8 cellular contexts compared by ENCODE assay signal in the genomic region with DNA sequence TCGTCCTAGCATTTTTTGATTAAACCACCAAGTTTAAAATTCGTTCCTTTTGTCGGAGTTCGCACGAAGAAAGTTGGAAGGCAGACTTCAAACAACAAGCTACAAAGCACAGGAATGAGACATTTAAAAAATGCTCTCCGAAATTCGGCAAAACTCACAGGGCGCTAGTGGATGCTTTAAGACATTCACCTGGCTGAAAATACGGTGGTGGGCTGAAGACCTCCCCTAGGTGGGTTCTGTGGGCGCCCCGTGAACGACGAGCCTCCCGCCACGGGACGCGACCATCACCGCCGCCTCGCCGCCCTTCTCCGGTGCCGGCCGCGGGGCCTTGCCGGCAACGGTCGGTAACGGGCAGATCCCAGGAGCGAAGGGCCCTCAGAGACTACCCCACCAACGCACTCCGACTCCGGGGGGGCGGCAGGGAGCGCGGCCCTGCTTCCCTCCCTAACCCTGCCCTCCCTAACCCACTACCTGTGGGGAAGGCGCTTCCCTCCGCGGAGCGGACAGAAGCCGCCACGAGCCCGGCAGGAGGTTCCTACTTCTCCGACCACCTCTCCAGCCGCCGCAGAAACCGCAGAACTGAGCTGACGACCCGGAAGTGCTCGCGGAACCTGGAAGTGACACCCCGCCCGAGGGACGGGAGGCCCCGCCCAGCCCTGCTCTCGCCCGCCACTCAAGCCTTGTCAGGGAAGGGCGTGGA. TPM values are rescaled to one million over a fixed set of nuclear protein-coding genes. Genes with fewer than 3 reads are reported as not detected.
DNase-seq lines count a peak whose midpoint lies in the region; TF ChIP-seq lines count a peak whose summit lies in the region.

Gene GTF2A2, minus strand, starts transcription at position 581 of the 700 bp plus-strand sequence. CDS start 5,238 bp downstream, outside the sequence.

- H3K9me3 ChIP-seq in neural progenitor cell (ENCODE audit: low read depth), result no peaks in the 10 kb centered on the region

- H3K27me3 Mint-ChIP-seq in HFFc6 (ENCODE audit: insufficient read depth) (no peaks in the 10 kb centered on the region), neural progenitor cell (ENCODE audit: insufficient read depth, low read depth) (no peaks in the 10 kb centered on the region)

- in situ Hi-C loops in SK-MEL-5 (cut with HindIII; ENCODE audit: low pct_unique_long_range_greater_than_20kb, low sequenced_read_pairs), result no loop called here

- no peaks in the 10 kb centered on the region for H3K27me3 ChIP-seq in neural progenitor cell

- peaks cover 52% of the 10 kb centered on the region for H3K79me2 ChIP-seq in neural progenitor cell (ENCODE audit: low read depth)

- no peak within 1 kb of the TSS for H3K4me3 Mint-ChIP-seq in HFFc6
- H3K4me3 Mint-ChIP-seq in neural progenitor cell, result no peak within 1 kb of the TSS

- peaks cover 7% of the 10 kb centered on the region for H3K36me3 ChIP-seq in neural progenitor cell

- H3K9me3 Mint-ChIP-seq in HFFc6, result no peaks in the 10 kb centered on the region
- no peaks in the 10 kb centered on the region for H3K9me3 Mint-ChIP-seq in neural progenitor cell

- peaks cover 11% of the 10 kb centered on the region for H3K4me1 ChIP-seq in neural progenitor cell

- H3F3A ChIP-seq in neural progenitor cell (ENCODE audit: low read depth), result peaks cover 22% of the 10 kb centered on the region

- peak within 1 kb of the TSS; percentile 76 for H3K27ac Mint-ChIP-seq in HFFc6
- H3K27ac Mint-ChIP-seq in neural progenitor cell, result peak within 1 kb of the TSS; percentile 26

- H3K27ac ChIP-seq in neural progenitor cell, result peak within 1 kb of the TSS; percentile 69

- H3K4me1 Mint-ChIP-seq in HFFc6 (ENCODE audit: low read depth), result no peaks in the 10 kb centered on the region; the same call in 1 of the 2 replicates
- no peaks in the 10 kb centered on the region for H3K4me1 Mint-ChIP-seq in neural progenitor cell

- DNase-seq in GM04504 (ENCODE audit: low read depth), result peak; percentile 82
- DNase-seq in HFFc6, result peak; percentile 89
- DNase-seq in NAMALWA (ENCODE audit: low spot score), result peak; percentile 97
- peak; percentile 94 for DNase-seq in SK-MEL-5 (ENCODE audit: low read depth, low spot score)
- peak; percentile 94 for DNase-seq in activated naive CD4-positive, alpha-beta T cell treated with Interleukin-2 at 50 U/mL for 16 hours
- DNase-seq in foreskin melanocyte, result peak; percentile 86
- peak; percentile 97 for DNase-seq in neural progenitor cell (ENCODE audit: low spot score)
- DNase-seq in stromal cell of bone marrow (ENCODE audit: low read depth), result peak; percentile 87

- H3K9ac ChIP-seq in neural progenitor cell, result peak within 1 kb of the TSS; percentile 85

- peaks cover 4% of the 10 kb centered on the region for H3K36me3 Mint-ChIP-seq in HFFc6 (ENCODE audit: low read depth)
- H3K36me3 Mint-ChIP-seq in neural progenitor cell, result peaks cover 8% of the 10 kb centered on the region

- H2AFZ ChIP-seq in neural progenitor cell (replicated peaks), result peak within 1 kb of the TSS; percentile 13

- peaks cover 29% of the 10 kb centered on the region for H4K20me1 ChIP-seq in neural progenitor cell (ENCODE audit: low read depth)

- peak within 1 kb of the TSS; percentile 72 for H3K4me3 ChIP-seq in neural progenitor cell

- peak within 1 kb of the TSS; percentile 88 for H3K4me2 ChIP-seq in neural progenitor cell

- TF ChIP-seq CTCF in HFFc6 (IDR thresholded peaks at IDR 0.05) (no peak), neural progenitor cell (IDR thresholded peaks at IDR 0.05) (no peak)

RNA-seq across cellular contexts. Expression of gene GTF2A2, which starts in this region (rescaled TPM):
- total RNA-seq in HFFc6 (2021; fragmentation: NEBNext Ultra II Directional; extraction: Animal tissue kit (Norgen Biotek cat#: 25700)), result 100 to 1,000 TPM; 162 to 183 (median 183) TPM
- total RNA-seq in SK-MEL-5 (2014; rRNA removed; shearing (Covaris generic)), result 71.7 and 80.4 TPM in 2 replicates
- 30.2 and 38.5 TPM in 2 replicates for polyA plus RNA-seq in SK-MEL-5 (2015; cell fraction: cytosol; rRNA removed)
- polyA plus RNA-seq in SK-MEL-5 (2015; cell fraction: nucleus; rRNA removed), result 12.1 and 15.2 TPM in 2 replicates
- 57.9 and 83.1 TPM in 2 replicates for total RNA-seq in neural progenitor cell (ENCODE audit: low replicate concordance)

Comparison
In these comparisons a context has a peak if more than half of its experiments do, and no peak if none do; other contexts are left out.
1. Peak in every context shown above with its lines: DNase-seq, H3K4me3 ChIP-seq and H3K27ac ChIP-seq.